In genomic region chr16:2487517-2487842, GRCh38 we compare ENCODE assay signal across 15 cellular contexts. TPM values are rescaled to one million over a fixed set of nuclear protein-coding genes. Genes with fewer than 3 reads are reported as not detected.
A peak's percentile ranks its signal among the peaks of the same experiment; 100 is the strongest.
DNase-seq lines count a peak whose midpoint lies in the region; ATAC-seq and TF ChIP-seq lines count a peak whose summit lies in the region.
"Had no signal": no experiment of that assay in that cellular context is flagged by ENCODE, and none has a peak within 500 bp of the region (broad histone marks: within the 10 kb centered on the region; RNA-seq: fewer than 3 reads in every experiment).

No MANE protein-coding gene starts in this region.

- H3K23ac ChIP-seq in H9 (ENCODE audit: insufficient read length, low read depth, low read length) = no peak overlapping the region

- H2BK12ac ChIP-seq in H9 (ENCODE audit: insufficient read length, low read depth, low read length) = no peak overlapping the region

- no peaks in the 10 kb centered on the region; the same call in 1 of the 2 replicates for H3K79me2 ChIP-seq in H9 (ENCODE audit: insufficient read depth, low read length)

- H3K9me3 ChIP-seq in BLaER1 treated with 17β-estradiol and CSF1 and Interleukin-3, amounts not matched to agents 10 nM and 100 nM (replicated peaks in 1 of 11) = no peaks in the 10 kb centered on the region
- H3K9me3 ChIP-seq in H9 (ENCODE audit: control insufficient read depth, low read depth, low read length) (no peaks in the 10 kb centered on the region), aorta (ENCODE audit: control insufficient read depth, low read length) (no peaks in the 10 kb centered on the region)
- H3K9me3 ChIP-seq: lower lobe of right lung had no signal

- H3K27ac Mint-ChIP-seq in H9 (peak overlapping the region in 2 of 3 experiments; percentile 64 to 71; a peak in 5 of 7 replicates), naive B cell (peak overlapping the region; percentile 90 to 98 (median 96))

- no peak overlapping the region for H2AFZ ChIP-seq in H9 (ENCODE audit: low read length)

- peak overlapping the region in 1 of 10 experiments; percentile 31; a peak in 1 of 20 replicates for H3K4me3 ChIP-seq in BLaER1 treated with 17β-estradiol and CSF1 and Interleukin-3, amounts not matched to agents 10 nM and 100 nM
- H3K4me3 ChIP-seq in aorta (ENCODE audit: low read length in 2 of 2) = no peak overlapping the region
- H3K4me3 ChIP-seq: lower lobe of right lung had no signal

- no CpG with 5 or more reads among the region's 8 CpGs for WGBS in H9 (ENCODE audit: extremely low coverage, insufficient read length, low lambda C conversion rate)
- 84 to 87% methylated on average over 8 of the region's 8 CpGs for WGBS in aorta, 2 donors

- no peaks in the 10 kb centered on the region for H3K27me3 ChIP-seq in BLaER1 treated with 17β-estradiol and CSF1 and Interleukin-3, amounts not matched to agents 10 nM and 100 nM
- H3K27me3 ChIP-seq in H9 (ENCODE audit: insufficient read depth, low read length) = no peaks in the 10 kb centered on the region
- no peaks in the 10 kb centered on the region for H3K27me3 ChIP-seq in aorta (ENCODE audit: control insufficient read depth in 1 of 2, insufficient read depth in 2 of 2, low read length in 1 of 2)
- H3K27me3 ChIP-seq: brain microvascular endothelial cell had no signal

- DNase-seq in H9 (no peak), naive B cell (no peak), AML-193 (lab: John Stamatoyannopoulos, UW) (no peak), aorta (no peak), middle frontal gyrus (ENCODE audit: extremely low spot score, low spot score) (no peak)
- DNase-seq: brain microvascular endothelial cell, PC-3 had no signal

- H3K27ac ChIP-seq in BLaER1 treated with 17β-estradiol and CSF1 and Interleukin-3, amounts not matched to agents 10 nM and 100 nM = peak overlapping the region in 10 of 11 experiments; percentile 16 to 77 (median 47); a peak in 14 of 22 replicates
- H3K27ac ChIP-seq in H9 (ENCODE audit: insufficient read length, low read depth, low read length) (no peak overlapping the region), angular gyrus (ENCODE audit: low read depth, low read length) (peak overlapping the region; percentile 75), aorta (ENCODE audit: low read depth in 1 of 2, low read length in 2 of 2) (no peak overlapping the region)
- H3K27ac ChIP-seq: brain microvascular endothelial cell, epithelial cell of prostate had no signal

- H3K18ac ChIP-seq in H9 (ENCODE audit: insufficient read length, low read depth, low read length) = no peak overlapping the region

- no peak overlapping the region for H2AK5ac ChIP-seq in H9 (ENCODE audit: insufficient read length, low read length)

- peaks cover 60 to 67% (median 62%) of the 10 kb centered on the region in 10 experiments for H3K4me1 ChIP-seq in BLaER1 treated with 17β-estradiol and CSF1 and Interleukin-3, amounts not matched to agents 10 nM and 100 nM
- no peaks in the 10 kb centered on the region for H3K4me1 ChIP-seq in H9 (ENCODE audit: insufficient read depth, low read length)
- no peaks in the 10 kb centered on the region for H3K4me1 ChIP-seq in aorta (ENCODE audit: control insufficient read depth in 1 of 2, insufficient read depth in 2 of 2, low read length in 2 of 2)

- H3T11ph ChIP-seq in H9 (ENCODE audit: low read length) = no peak overlapping the region

- no peak overlapping the region for H4K8ac ChIP-seq in H9 (replicated peaks; ENCODE audit: insufficient read length, low read depth, low read length)

- H2BK5ac ChIP-seq in H9 (ENCODE audit: insufficient read length, low read length) = no peak overlapping the region

- no peak overlapping the region for H3K14ac ChIP-seq in H9 (ENCODE audit: insufficient read depth, low read length)

- no peak overlapping the region for H2BK20ac ChIP-seq in H9 (ENCODE audit: low read depth, low read length, poor library complexity, severe bottlenecking)

- no peak overlapping the region for H3K4ac ChIP-seq in H9 (ENCODE audit: low read depth, low read length)

- H3K36me3 Mint-ChIP-seq in H9 (ENCODE audit: insufficient read depth in 1 of 3, low read depth in 3 of 3) (no peaks in the 10 kb centered on the region), naive B cell (no peaks in the 10 kb centered on the region)

- H3K4me1 Mint-ChIP-seq in H9 (peaks cover 9 to 15% of the 10 kb centered on the region in 2 experiments), naive B cell (peaks cover 16 to 28% (median 16%) of the 10 kb centered on the region in 3 donors)

- H3K4me2 ChIP-seq in BLaER1 treated with 17β-estradiol and CSF1 and Interleukin-3, amounts not matched to agents 10 nM and 100 nM = peak overlapping the region; percentile 65 to 96 (median 86)
- no peak overlapping the region for H3K4me2 ChIP-seq in H9 (ENCODE audit: insufficient read depth, insufficient read length, low read length)

- H3K56ac ChIP-seq in H9 (ENCODE audit: insufficient read length, low read depth, low read length) = no peak overlapping the region

- ATAC-seq in naive B cell (ENCODE audit: low read depth in 2 of 2) = no peak
- ATAC-seq in aorta (ENCODE audit: low FRiP score) = no peak
- ATAC-seq in GM21447 (IDR thresholded peaks at IDR 0.05; ENCODE audit: unreplicated experiment) = no peak
- ATAC-seq: HCT116, PC-3 had no signal

- H2BK15ac ChIP-seq in H9 (ENCODE audit: low read depth, low read length) = no peak overlapping the region

- no peak overlapping the region for H2BK120ac ChIP-seq in H9 (ENCODE audit: low read depth, low read length, poor library complexity, severe bottlenecking)

- intact Hi-C loops in aorta (cut with DNase I) = no loop called here

- no peaks in the 10 kb centered on the region for H3K23me2 ChIP-seq in H9 (ENCODE audit: insufficient read length, low read depth, low read length, poor library complexity, severe bottlenecking)

- no peak overlapping the region for H4K5ac ChIP-seq in H9 (ENCODE audit: insufficient read length, low read depth, low read length)

- no peak overlapping the region for H4K91ac ChIP-seq in H9 (ENCODE audit: insufficient read length, low read depth, low read length)

- H3K79me1 ChIP-seq in H9 (ENCODE audit: insufficient read depth, low read depth, low read length, poor library complexity, severe bottlenecking) = no peaks in the 10 kb centered on the region

- peaks cover 0 to 100% (median 100%) of the 10 kb centered on the region in 11 experiments; a peak in 19 of 22 replicates for H4K20me1 ChIP-seq in BLaER1 treated with 17β-estradiol and CSF1 and Interleukin-3, amounts not matched to agents 10 nM and 100 nM
- H4K20me1 ChIP-seq in H9 (ENCODE audit: control insufficient read depth, insufficient read depth, insufficient read length) = no peaks in the 10 kb centered on the region

- H3K9me3 Mint-ChIP-seq in H9 (no peaks in the 10 kb centered on the region), naive B cell (no peaks in the 10 kb centered on the region)

- peaks cover 0 to 48% (median 27%) of the 10 kb centered on the region in 11 experiments; a peak in 21 of 22 replicates for H3K36me3 ChIP-seq in BLaER1 treated with 17β-estradiol and CSF1 and Interleukin-3, amounts not matched to agents 10 nM and 100 nM
- no peaks in the 10 kb centered on the region for H3K36me3 ChIP-seq in aorta (ENCODE audit: control insufficient read depth in 1 of 2, insufficient read depth in 2 of 2, low read length in 1 of 2)
- H3K36me3 ChIP-seq: brain microvascular endothelial cell, lower lobe of right lung had no signal

- no peak for TF ChIP-seq CTCF in H9 (conservative IDR thresholded peaks at IDR 0.05)

- H3K4me3 Mint-ChIP-seq in H9 (no peak overlapping the region), naive B cell (peak overlapping the region; percentile 6 to 88 (median 78))

- peak overlapping the region; percentile 26 to 72 (median 59); a peak in 18 of 22 replicates for H3K9ac ChIP-seq in BLaER1 treated with 17β-estradiol and CSF1 and Interleukin-3, amounts not matched to agents 10 nM and 100 nM
- H3K9ac ChIP-seq in H9 (ENCODE audit: extremely low read depth, insufficient read length, low read length) = no peak overlapping the region

- H3K27me3 Mint-ChIP-seq in H9 (ENCODE audit: low read depth) (no peaks in the 10 kb centered on the region), naive B cell (no peaks in the 10 kb centered on the region)

RNA-seq across cellular contexts. Expression of gene TBC1D24, which starts 12.6 kb away (rescaled TPM):
- total RNA-seq in H9 (2021) (19.0 and 19.8 TPM in 2 replicates), aorta (10 to 100 TPM in 1 of 2 donors, 1 to 10 TPM in 1; 6.9 to 15.6 TPM)
- polyA plus RNA-seq in naive B cell (ENCODE audit: low read depth in 6 of 6) (1 to 10 TPM in 4 of 6 donors, under 1 TPM in 2; 0.22 to 3.3 (median 2.5) TPM), aorta (1 to 10 TPM in 1 of 2 donors, under 1 TPM in 1; 0.38 to 3.0 TPM)

RNA-seq across cellular contexts. Expression of gene NTN3, which starts 16.4 kb away (rescaled TPM):
- 1.3 TPM in 2 replicates for total RNA-seq in H9 (2021)
- not detected for polyA plus RNA-seq in naive B cell (ENCODE audit: low read depth in 6 of 6)
- under 1 TPM in 1 of 2 donors, not detected in 1; 0.42 TPM for total RNA-seq in aorta
- not detected for polyA plus RNA-seq in aorta
- total RNA-seq: HT1080, PC-3, pulmonary artery endothelial cell had no signal

RNA-seq across cellular contexts. Expression of gene ATP6V0C, which starts 26.3 kb away (rescaled TPM):
- 176 and 184 TPM in 2 replicates for total RNA-seq in H9 (2021)
- polyA plus RNA-seq in naive B cell (ENCODE audit: low read depth in 6 of 6) = 100 to 1,000 TPM in 3 of 6 donors, 10 to 100 TPM in 3; 75.4 to 114 (median 98.1) TPM
- total RNA-seq in aorta = 100 to 1,000 TPM; 116 to 119 TPM
- polyA plus RNA-seq in aorta = 100 to 1,000 TPM in 1 of 2 donors, 10 to 100 TPM in 1; 67.9 to 108 TPM

RNA-seq across cellular contexts. Expression of gene TEDC2, which starts 27.6 kb away (rescaled TPM):
- total RNA-seq in H9 (2021) (40.7 and 45.4 TPM in 2 replicates), aorta (under 1 TPM; 0.62 to 0.84 TPM)
- polyA plus RNA-seq in naive B cell (ENCODE audit: low read depth in 6 of 6) (1 to 10 TPM in 1 of 6 donors, under 1 TPM in 3, not detected in 2; 0.16 to 1.7 (median 0.58) TPM), aorta (1 to 10 TPM in 1 of 2 donors, under 1 TPM in 1; 0.38 to 1.6 TPM)

RNA-seq across cellular contexts. Expression of gene AMDHD2, which starts 32.7 kb away (rescaled TPM):
- 56.4 and 61.5 TPM in 2 replicates for total RNA-seq in H9 (2021)
- polyA plus RNA-seq in naive B cell (ENCODE audit: low read depth in 6 of 6) = 10 to 100 TPM; 17.6 to 24.0 (median 20.5) TPM
- total RNA-seq in aorta = 10 to 100 TPM; 22.0 to 44.6 TPM
- 10 to 100 TPM; 19.5 to 48.6 TPM for polyA plus RNA-seq in aorta

Comparison
In these comparisons a context has a peak if more than half of its experiments do, and no peak if none do; other contexts are left out.
1. H3K27ac ChIP-seq: peak in BLaER1 treated with 17β-estradiol and CSF1 and Interleukin-3, amounts not matched to agents 10 nM and 100 nM (10 of 11) and angular gyrus (single experiment); none in H9 (single experiment) and aorta (0 of 2).
2. H3K4me3 Mint-ChIP-seq: peak in naive B cell (8 of 8); none in H9 (0 of 2).